8 cellular contexts compared by ENCODE assay signal in genomic region chr6:18122128-18123093, GRCh38. TPM values are rescaled to one million over a fixed set of nuclear protein-coding genes. Genes with fewer than 3 reads are reported as not detected.
A peak's percentile ranks its signal among the peaks of the same experiment; 100 is the strongest.
DNase-seq lines count a peak whose midpoint lies in the region; ATAC-seq and TF ChIP-seq lines count a peak whose summit lies in the region.

TSS of gene NHLRC1 (minus strand) at chr6:18122677. CDS start at chr6:18122606, 71 bp downstream.

- intact Hi-C loops in uterus (cut with DNase I; ENCODE audit: low total_unique reads): no loop called here

- no peaks in the 10 kb centered on the region for H3K9me3 ChIP-seq in DND-41 (ENCODE audit: insufficient read depth, low read length, severe bottlenecking)
- H3K9me3 ChIP-seq in hepatocyte (ENCODE audit: low read depth): no peaks in the 10 kb centered on the region
- H3K9me3 ChIP-seq in uterus: no peaks in the 10 kb centered on the region

- ATAC-seq in DND-41 (ENCODE audit: insufficient read depth, low read depth) (no peak), GM21717 (IDR thresholded peaks at IDR 0.05; ENCODE audit: unreplicated experiment) (peak; percentile 97)

- H3K9me2 ChIP-seq in hepatocyte (replicated peaks; ENCODE audit: insufficient read depth): no peaks in the 10 kb centered on the region

- peak in 1 of 2 donors; percentile 40 for TF ChIP-seq POLR2A in uterus (IDR thresholded peaks at IDR 0.05)

- H3K36me3 ChIP-seq in DND-41 (ENCODE audit: insufficient read depth, low read length) (no peaks in the 10 kb centered on the region), hepatocyte (replicated peaks; ENCODE audit: insufficient read depth, low read depth) (no peaks in the 10 kb centered on the region), rectal smooth muscle tissue (ENCODE audit: control insufficient read depth, insufficient read depth, low read length) (no peaks in the 10 kb centered on the region), uterus (no peaks in the 10 kb centered on the region)

- TF ChIP-seq CTCF in DND-41 (IDR thresholded peaks at IDR 0.05; ENCODE audit: borderline replicate concordance, extremely low read depth, low read length, poor library complexity, severe bottlenecking): peak; percentile 26
- TF ChIP-seq CTCF in LNCaP clone FGC (IDR thresholded peaks at IDR 0.05; ENCODE audit: control insufficient read depth, extremely low read depth, insufficient read depth): peak; percentile 68
- peak; percentile 97 for TF ChIP-seq CTCF in hepatocyte (IDR thresholded peaks at IDR 0.05; ENCODE audit: poor library complexity)
- TF ChIP-seq CTCF in uterus (IDR thresholded peaks at IDR 0.05): peak; percentile 90 to 94 (median 94)

- H3K79me2 ChIP-seq in DND-41 (ENCODE audit: insufficient read depth, low read length): no peaks in the 10 kb centered on the region
- H3K79me2 ChIP-seq in hepatocyte: no peaks in the 10 kb centered on the region

- DNase-seq in DND-41: no peak
- peak; percentile 27 for DNase-seq in LNCaP clone FGC (ENCODE audit: low read depth)
- DNase-seq in T-helper 22 cell (ENCODE audit: low read depth): peak; percentile 16
- DNase-seq in astrocyte of the hippocampus (ENCODE audit: low read depth, low spot score): peak; percentile 96
- DNase-seq in hepatocyte (ENCODE audit: low spot score): peak; percentile 93
- DNase-seq in uterus: peak; percentile 83 to 86

- no peaks in the 10 kb centered on the region for H4K20me1 ChIP-seq in DND-41 (ENCODE audit: insufficient read depth, low read length)
- H4K20me1 ChIP-seq in hepatocyte (ENCODE audit: insufficient read depth, poor library complexity, severe bottlenecking): no peaks in the 10 kb centered on the region

- H3K9ac ChIP-seq in DND-41 (ENCODE audit: low read depth, low read length) (no peak within 1 kb of the TSS), rectal smooth muscle tissue (ENCODE audit: low read length) (peak within 1 kb of the TSS; percentile 29)

- H3K4me1 ChIP-seq in DND-41 (ENCODE audit: insufficient read depth, low read length) (no peaks in the 10 kb centered on the region), hepatocyte (ENCODE audit: insufficient read depth) (peaks cover 5% of the 10 kb centered on the region), rectal smooth muscle tissue (ENCODE audit: control insufficient read depth, insufficient read depth, low read length) (no peaks in the 10 kb centered on the region), uterus (no peaks in the 10 kb centered on the region)

- H3K4me3 ChIP-seq in DND-41 (ENCODE audit: low read depth in 1 of 2, low read length in 2 of 2) (no peak within 1 kb of the TSS), LNCaP clone FGC (ENCODE audit: low read depth, low read length) (no peak within 1 kb of the TSS), hepatocyte (peak within 1 kb of the TSS; percentile 43), rectal smooth muscle tissue (ENCODE audit: low read length) (peak within 1 kb of the TSS; percentile 74), uterus (peak within 1 kb of the TSS; percentile 36 to 41)

- H3K4me2 ChIP-seq in DND-41 (ENCODE audit: insufficient read depth, low read length) (no peak within 1 kb of the TSS), hepatocyte (peak within 1 kb of the TSS; percentile 92)

- H3K27ac ChIP-seq in DND-41 (ENCODE audit: low read length): no peak within 1 kb of the TSS
- H3K27ac ChIP-seq in hepatocyte: no peak within 1 kb of the TSS
- no peak within 1 kb of the TSS for H3K27ac ChIP-seq in rectal smooth muscle tissue (ENCODE audit: low read depth, low read length)
- H3K27ac ChIP-seq in uterus: peak within 1 kb of the TSS; percentile 2 to 53

- no peak within 1 kb of the TSS for H2AFZ ChIP-seq in DND-41 (ENCODE audit: low read depth, low read length)
- peak within 1 kb of the TSS; percentile 96 for H2AFZ ChIP-seq in hepatocyte

- 42% methylated on average over 73 of the region's 82 CpGs for WGBS in hepatocyte (ENCODE audit: low lambda C conversion rate, missing lambda C conversion rate)

- H3K27me3 ChIP-seq in DND-41 (ENCODE audit: insufficient read depth, low read length, poor library complexity): no peaks in the 10 kb centered on the region
- H3K27me3 ChIP-seq in hepatocyte: no peaks in the 10 kb centered on the region
- no peaks in the 10 kb centered on the region for H3K27me3 ChIP-seq in rectal smooth muscle tissue (ENCODE audit: control insufficient read depth, insufficient read depth, low read length)
- no peaks in the 10 kb centered on the region for H3K27me3 ChIP-seq in uterus

RNA-seq across cellular contexts. Expression of gene NHLRC1, which starts in this region (rescaled TPM):
- total RNA-seq in hepatocyte (0.84 and 1.5 TPM in 2 replicates), uterus (1 to 10 TPM in 2 of 4 donors, not detected in 2; 1.4 to 2.3 TPM)
- 0.99 and 1.6 TPM in 2 replicates for polyA plus RNA-seq in hepatocyte

Comparison
In these comparisons a context has a peak if more than half of its experiments do, and no peak if none do; other contexts are left out.
1. H3K27ac ChIP-seq: peak in uterus (2 of 2); none in DND-41 (single experiment), hepatocyte (single experiment) and rectal smooth muscle tissue (single experiment).
2. H3K4me3 ChIP-seq: peak in hepatocyte (single experiment), rectal smooth muscle tissue (single experiment) and uterus (2 of 2); none in DND-41 (0 of 2) and LNCaP clone FGC (single experiment).
3. CTCF ChIP-seq: peak in every context shown above with its lines; median percentile 97 in hepatocyte; 94 in uterus; 68 in LNCaP clone FGC; 26 in DND-41.